In the genomic region with DNA sequence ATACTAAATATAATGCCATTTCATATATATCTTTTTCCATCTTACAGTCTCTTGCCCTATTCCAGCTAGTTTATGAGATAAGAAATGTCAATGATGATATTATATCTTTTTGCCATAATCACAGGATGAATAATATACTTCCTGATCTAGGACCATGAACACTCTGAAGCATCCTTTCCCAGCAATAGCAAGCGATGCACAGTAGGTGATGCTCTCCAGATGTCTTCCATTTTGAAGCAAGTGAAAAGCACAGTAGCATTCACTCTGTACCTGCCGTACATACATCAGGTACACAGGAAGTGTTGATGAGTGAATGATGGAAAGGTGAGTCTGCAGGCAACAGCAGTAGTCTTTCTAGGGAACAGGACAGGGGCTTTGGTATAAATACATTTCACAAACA, we compare ENCODE assay signal across 23 cellular contexts. TPM values are rescaled to one million over a fixed set of nuclear protein-coding genes. Genes with fewer than 3 reads are reported as not detected.
"Had no signal": no experiment of that assay in that cellular context is flagged by ENCODE, and none has a peak within 500 bp of the region (broad histone marks: within the 10 kb centered on the region; RNA-seq: fewer than 3 reads in every experiment).

No MANE protein-coding gene starts in this region.

- H3K4me1 ChIP-seq: left lung, right atrium auricular region, upper lobe of left lung had no signal

- H3K36me3 ChIP-seq: left lung, right atrium auricular region, thoracic aorta, upper lobe of left lung had no signal

- H3K27me3 Mint-ChIP-seq: progenitor cell of endocrine pancreas had no signal

- H3K9me3 ChIP-seq: right atrium auricular region, upper lobe of left lung had no signal

- H3K36me3 Mint-ChIP-seq: activated naive CD8-positive, alpha-beta T cell treated with anti-CD3 and anti-CD28 coated beads, Interleukin-2, amount 10 ng/mL, durations not matched to agents 7 days and 5 days; mesothelial cell of epicardium; natural killer cell; T-cell had no signal

- DNase-seq: activated CD4-positive, alpha-beta T cell treated with anti-CD3 and anti-CD28 coated beads, Interleukin-2, amount 50 U/mL, for 48 hours; activated CD8-positive, alpha-beta memory T cell treated with anti-CD3 and anti-CD28 coated beads, Interleukin-2, amount 50 U/mL, for 48 hours; activated naive CD4-positive, alpha-beta T cell treated with anti-CD3 and anti-CD28 coated beads for 36 hours; activated naive CD8-positive, alpha-beta T cell treated with anti-CD3 and anti-CD28 coated beads, Interleukin-2, amount 10 ng/mL, durations not matched to agents 7 days and 5 days; activated T-cell treated with anti-CD3 and anti-CD28 coated beads, Interleukin-2, amount 50 U/mL, for 4 hours; amygdala; cerebellar nuclear complex; cortex of kidney; kidney glomerular epithelial cell; left lung; natural killer cell; stimulated activated CD4-positive, alpha-beta T cell treated with anti-CD3 and anti-CD28 coated beads, Interleukin-4, amount 100 ng/mL, for 24 hours; stimulated activated naive CD4-positive, alpha-beta T cell treated with Interleukin-2 at 50 U/mL for 16 hours; T-cell; upper lobe of left lung had no signal

- H3K9me3 Mint-ChIP-seq: activated naive CD4-positive, alpha-beta T cell treated with anti-CD3 and anti-CD28 coated beads for 36 hours; activated naive CD8-positive, alpha-beta T cell treated with anti-CD3 and anti-CD28 coated beads, Interleukin-2, amount 10 ng/mL, durations not matched to agents 7 days and 5 days; activated T-cell treated with anti-CD3 and anti-CD28 coated beads, Interleukin-2, amount 50 U/mL, for 4 hours; activated T-helper 2 cell treated with anti-CD3 and anti-CD28 coated beads, Interferon-gamma antibody, Interleukin-2, Interleukin-4, amounts not matched to agents 10 μg/mL and 5 μg/mL and 100 μg/mL, durations not matched to agents 14 hours and 24 hours and 36 hours; natural killer cell; T-cell; T-helper 2 cell treated with Interferon-gamma antibody and Interleukin-4, amounts not matched to agents 5 μg/mL and 100 μg/mL, for 36 hours had no signal

- H3K4me3 ChIP-seq: left lung, right atrium auricular region, thoracic aorta, upper lobe of left lung had no signal

- H3K27ac Mint-ChIP-seq: activated naive CD4-positive, alpha-beta T cell treated with anti-CD3 and anti-CD28 coated beads for 36 hours; activated naive CD8-positive, alpha-beta T cell treated with anti-CD3 and anti-CD28 coated beads, Interleukin-2, amount 10 ng/mL, durations not matched to agents 7 days and 5 days; activated T-helper 2 cell treated with anti-CD3 and anti-CD28 coated beads, Interferon-gamma antibody, Interleukin-2, Interleukin-4, amounts not matched to agents 10 μg/mL and 5 μg/mL and 100 μg/mL, durations not matched to agents 14 hours and 24 hours and 36 hours; mesothelial cell of epicardium; natural killer cell; progenitor cell of endocrine pancreas; T-cell; T-helper 2 cell treated with Interferon-gamma antibody and Interleukin-4, amounts not matched to agents 5 μg/mL and 100 μg/mL, for 36 hours had no signal

- H3K27ac ChIP-seq: left lung, right atrium auricular region, thoracic aorta, upper lobe of left lung had no signal

- H3K27me3 ChIP-seq: left lung, right atrium auricular region, upper lobe of left lung had no signal

- ATAC-seq: activated T-cell treated with anti-CD3 and anti-CD28 coated beads, Interleukin-2, amount 50 U/mL, for 4 hours; left lung; natural killer cell; T-cell had no signal

- H3K4me3 Mint-ChIP-seq: activated naive CD4-positive, alpha-beta T cell treated with anti-CD3 and anti-CD28 coated beads for 36 hours; activated naive CD8-positive, alpha-beta T cell treated with anti-CD3 and anti-CD28 coated beads, Interleukin-2, amount 10 ng/mL, durations not matched to agents 7 days and 5 days; activated T-cell treated with anti-CD3 and anti-CD28 coated beads, Interleukin-2, amount 50 U/mL, for 4 hours; mesothelial cell of epicardium; natural killer cell; T-cell; T-helper 2 cell treated with Interferon-gamma antibody and Interleukin-4, amounts not matched to agents 5 μg/mL and 100 μg/mL, for 36 hours had no signal

- H3K4me1 Mint-ChIP-seq: activated naive CD8-positive, alpha-beta T cell treated with anti-CD3 and anti-CD28 coated beads, Interleukin-2, amount 10 ng/mL, durations not matched to agents 7 days and 5 days; mesothelial cell of epicardium; natural killer cell; T-cell had no signal

RNA-seq across cellular contexts. Expression of gene SULT1C4, which starts 8.6 kb away (rescaled TPM):
- total RNA-seq: activated CD8-positive, alpha-beta memory T cell treated with anti-CD3 and anti-CD28 coated beads for 36 hours; activated naive CD4-positive, alpha-beta T cell treated with anti-CD3 and anti-CD28 coated beads for 36 hours; activated naive CD8-positive, alpha-beta T cell treated with anti-CD3 and anti-CD28 coated beads, Interleukin-2, amount 10 ng/mL, durations not matched to agents 7 days and 5 days; activated T-cell treated with anti-CD3 and anti-CD28 coated beads, Interleukin-2, amount 50 U/mL, for 4 hours; activated T-helper 2 cell treated with anti-CD3 and anti-CD28 coated beads, Interferon-gamma antibody, Interleukin-2, Interleukin-4, amounts not matched to agents 10 μg/mL and 5 μg/mL and 100 μg/mL, durations not matched to agents 14 hours and 24 hours and 36 hours; natural killer cell; osteoblast; T-cell had no signal
